ENCODE assay signal across 15 cellular contexts in the genomic region with DNA sequence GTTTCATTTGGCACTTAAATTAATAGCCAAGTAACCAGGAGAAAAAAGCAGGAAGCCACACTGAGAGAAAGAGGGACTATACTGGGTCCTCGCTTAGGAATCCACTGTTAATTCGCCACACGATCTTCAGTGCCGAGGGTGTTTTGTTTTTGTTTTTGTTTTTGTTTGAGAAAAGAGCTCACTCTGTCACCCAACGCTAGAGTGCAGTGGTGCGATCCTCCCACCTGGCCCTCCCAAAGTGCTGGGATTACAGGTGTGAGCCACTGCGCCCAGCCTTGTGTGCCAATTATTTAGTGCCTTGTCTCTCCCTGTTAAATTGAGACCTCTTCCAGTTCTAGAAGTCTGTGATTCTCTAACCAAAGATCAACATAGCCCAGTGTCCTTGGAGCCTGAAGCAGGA. TPM values are rescaled to one million over a fixed set of nuclear protein-coding genes. Genes with fewer than 3 reads are reported as not detected.
A peak's percentile ranks its signal among the peaks of the same experiment; 100 is the strongest.
DNase-seq lines count a peak whose midpoint lies in the region; ATAC-seq and TF ChIP-seq lines count a peak whose summit lies in the region.
"Had no signal": no experiment of that assay in that cellular context is flagged by ENCODE, and none has a peak within 500 bp of the region (broad histone marks: within the 10 kb centered on the region; RNA-seq: fewer than 3 reads in every experiment).

No MANE protein-coding gene starts in this region.

- H3K4me1 ChIP-seq in stomach smooth muscle (ENCODE audit: control insufficient read depth, insufficient read depth, low read length) = peaks cover 17% of the 10 kb centered on the region
- no peaks in the 10 kb centered on the region for H3K4me1 ChIP-seq in CD4-positive, alpha-beta memory T cell (ENCODE audit: insufficient read depth, low read length)
- H3K4me1 ChIP-seq: BE2C had no signal

- H3K27ac Mint-ChIP-seq in WTC11 = 0 out of 2 replicates have a peak overlapping the region, but pooled peaks have one; percentile 50
- peak overlapping the region; percentile 39 to 78 (median 69) for H3K27ac Mint-ChIP-seq in nephron
- H3K27ac Mint-ChIP-seq in CD4-positive, alpha-beta memory T cell = no peak overlapping the region
- H3K27ac Mint-ChIP-seq: CD8-positive, alpha-beta T cell; HFFc6 had no signal

- no peaks in the 10 kb centered on the region for H3K36me3 Mint-ChIP-seq in WTC11
- no peaks in the 10 kb centered on the region for H3K36me3 Mint-ChIP-seq in nephron (ENCODE audit: low read depth)
- peaks cover 0 to 3% of the 10 kb centered on the region in 2 donors for H3K36me3 Mint-ChIP-seq in CD4-positive, alpha-beta memory T cell
- H3K36me3 Mint-ChIP-seq: CD8-positive, alpha-beta T cell had no signal

- POLR2A ChIA-PET in WTC11 (lab: Charles Lee) = interaction anchor here (1.1 kb wide), 1 partner anchor 54 kb away, joined by 3 read pairs; a partner anchor contains a TSS
- POLR2A ChIA-PET in CD4-positive, alpha-beta memory T cell (lab: Charles Lee; ENCODE audit: partially characterized antibody) = no interaction called here

- H3K9me3 Mint-ChIP-seq in WTC11 (no peaks in the 10 kb centered on the region), nephron (peaks cover 3% of the 10 kb centered on the region)
- H3K9me3 Mint-ChIP-seq in CD4-positive, alpha-beta memory T cell = peaks cover 0 to 2% (median 0%) of the 10 kb centered on the region in 8 donors
- H3K9me3 Mint-ChIP-seq: CD8-positive, alpha-beta T cell; HFFc6 had no signal

- CTCF ChIA-PET in WTC11 (lab: Charles Lee) = interaction anchor here (0.8 to 2.3 kb wide), 8 partner anchors 10 to 140 kb away, joined by 3 to 10 read pairs (median 4); no protein-coding TSS in a partner anchor
- CTCF ChIA-PET in CD4-positive, alpha-beta memory T cell (lab: Charles Lee; ENCODE audit: partially characterized antibody) = no interaction called here

- H3K36me3 ChIP-seq in H7 (replicated peaks; ENCODE audit: control insufficient read depth, insufficient read depth, low read length) (no peaks in the 10 kb centered on the region), stomach smooth muscle (ENCODE audit: control insufficient read depth in 2 of 2, insufficient read depth in 2 of 2, low read length in 2 of 2) (no peaks in the 10 kb centered on the region)
- no peaks in the 10 kb centered on the region for H3K36me3 ChIP-seq in CD4-positive, alpha-beta memory T cell (ENCODE audit: insufficient read depth, low read length)
- H3K36me3 ChIP-seq: BE2C had no signal

- H3K4me1 Mint-ChIP-seq in WTC11 = peaks cover 31% of the 10 kb centered on the region
- H3K4me1 Mint-ChIP-seq in nephron = peaks cover 39% of the 10 kb centered on the region
- H3K4me1 Mint-ChIP-seq in CD4-positive, alpha-beta memory T cell = no peaks in the 10 kb centered on the region

- intact Hi-C loops in CD4-positive, alpha-beta memory T cell (cut with micrococcal nuclease) = no loop called here

- H3K4me3 ChIP-seq in H7 (ENCODE audit: insufficient read depth, low read depth, low read length) (no peak overlapping the region), stomach smooth muscle (ENCODE audit: low read length in 2 of 2) (no peak overlapping the region)
- no peak overlapping the region for H3K4me3 ChIP-seq in CD4-positive, alpha-beta memory T cell (ENCODE audit: low read length in 2 of 2)
- H3K4me3 ChIP-seq: GM23248 had no signal

- H3K27me3 Mint-ChIP-seq in WTC11 (ENCODE audit: low read depth) (no peaks in the 10 kb centered on the region), nephron (ENCODE audit: low read depth) (no peaks in the 10 kb centered on the region)
- H3K27me3 Mint-ChIP-seq in CD4-positive, alpha-beta memory T cell = peaks cover 23 to 29% of the 10 kb centered on the region in 2 donors

- H3K4me3 Mint-ChIP-seq in WTC11 (no peak overlapping the region), nephron (no peak overlapping the region)
- no peak overlapping the region for H3K4me3 Mint-ChIP-seq in CD4-positive, alpha-beta memory T cell
- H3K4me3 Mint-ChIP-seq: CD8-positive, alpha-beta T cell; HFFc6 had no signal

- no peak overlapping the region for H3K9ac ChIP-seq in stomach smooth muscle (ENCODE audit: low read length in 2 of 2)
- H3K9ac ChIP-seq: GM23248 had no signal

- no peaks in the 10 kb centered on the region for H3K27me3 ChIP-seq in H7 (ENCODE audit: control insufficient read depth, insufficient read depth, low read length)
- no peaks in the 10 kb centered on the region for H3K27me3 ChIP-seq in stomach smooth muscle (ENCODE audit: control insufficient read depth in 1 of 2, insufficient read depth in 2 of 2, low read length in 2 of 2)
- no peaks in the 10 kb centered on the region for H3K27me3 ChIP-seq in CD4-positive, alpha-beta memory T cell (ENCODE audit: insufficient read depth, low read length)
- H3K27me3 ChIP-seq: BE2C had no signal

- DNase-seq in H7 = peak; percentile 48
- DNase-seq in WTC11 (ENCODE audit: low spot score) = peak; percentile 41
- no peak for DNase-seq in NCI-H526 (lab: John Stamatoyannopoulos, UW)
- DNase-seq in CD4-positive, alpha-beta memory T cell = no peak
- DNase-seq in AML-193 (lab: John Stamatoyannopoulos, UW) = no peak
- DNase-seq: BE2C; CD8-positive, alpha-beta T cell; COR-L47; DND-41; GM23248; HCEC 1CT; HFFc6 had no signal

- peak; percentile 88 for ATAC-seq in WTC11
- ATAC-seq: CD8-positive, alpha-beta T cell had no signal

- TF ChIP-seq CTCF in WTC11 (IDR thresholded peaks at IDR 0.05) (no peak), nephron (IDR thresholded peaks at IDR 0.05; ENCODE audit: unreplicated experiment in 3 of 3) (no peak)

- no peaks in the 10 kb centered on the region for H3K9me3 ChIP-seq in stomach smooth muscle (ENCODE audit: control insufficient read depth in 2 of 2, low read length in 2 of 2)
- no peaks in the 10 kb centered on the region for H3K9me3 ChIP-seq in CD4-positive, alpha-beta memory T cell (ENCODE audit: control insufficient read depth in 1 of 2, low read length in 2 of 2)
- H3K9me3 ChIP-seq: BE2C had no signal

- H3K27ac ChIP-seq in stomach smooth muscle (ENCODE audit: low read length) = peak overlapping the region; percentile 66
- no peak overlapping the region for H3K27ac ChIP-seq in CD4-positive, alpha-beta memory T cell (ENCODE audit: low read depth, low read length)
- H3K27ac ChIP-seq: C4-2B, GM23248 had no signal

TF ChIP-seq in WTC11, 78 proteins besides CTCF, POLR2A, EP300 and RAD21 (continues in another document):
- TF ChIP-seq JAZF1 (CRISPR knock-in tag; IDR thresholded peaks at IDR 0.05) (no peak), TEAD4 (CRISPR knock-in tag; IDR thresholded peaks at IDR 0.05) (no peak), GTF2I (CRISPR knock-in tag; conservative IDR thresholded peaks at IDR 0.05) (no peak), ZNF671 (CRISPR knock-in tag; IDR thresholded peaks at IDR 0.05) (no peak), CREB1 (CRISPR knock-in tag; IDR thresholded peaks at IDR 0.05) (no peak), ZNF219 (CRISPR knock-in tag; IDR thresholded peaks at IDR 0.05; ENCODE audit: borderline replicate concordance) (no peak), NR3C1 (CRISPR knock-in tag; conservative IDR thresholded peaks at IDR 0.05; ENCODE audit: low read depth) (no peak), NR1H2 (CRISPR knock-in tag; IDR thresholded peaks at IDR 0.05) (no peak)
- TF ChIP-seq, protein P1, sequence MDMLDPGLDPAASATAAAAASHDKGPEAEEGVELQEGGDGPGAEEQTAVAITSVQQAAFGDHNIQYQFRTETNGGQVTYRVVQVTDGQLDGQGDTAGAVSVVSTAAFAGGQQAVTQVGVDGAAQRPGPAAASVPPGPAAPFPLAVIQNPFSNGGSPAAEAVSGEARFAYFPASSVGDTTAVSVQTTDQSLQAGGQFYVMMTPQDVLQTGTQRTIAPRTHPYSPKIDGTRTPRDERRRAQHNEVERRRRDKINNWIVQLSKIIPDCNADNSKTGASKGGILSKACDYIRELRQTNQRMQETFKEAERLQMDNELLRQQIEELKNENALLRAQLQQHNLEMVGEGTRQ (CRISPR knock-in tag; IDR thresholded peaks at IDR 0.05) = no peak
- TF ChIP-seq, protein P2, sequence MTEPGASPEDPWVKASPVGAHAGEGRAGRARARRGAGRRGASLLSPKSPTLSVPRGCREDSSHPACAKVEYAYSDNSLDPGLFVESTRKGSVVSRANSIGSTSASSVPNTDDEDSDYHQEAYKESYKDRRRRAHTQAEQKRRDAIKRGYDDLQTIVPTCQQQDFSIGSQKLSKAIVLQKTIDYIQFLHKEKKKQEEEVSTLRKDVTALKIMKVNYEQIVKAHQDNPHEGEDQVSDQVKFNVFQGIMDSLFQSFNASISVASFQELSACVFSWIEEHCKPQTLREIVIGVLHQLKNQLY (CRISPR knock-in tag; IDR thresholded peaks at IDR 0.05) = no peak
- TF ChIP-seq, protein P3, sequence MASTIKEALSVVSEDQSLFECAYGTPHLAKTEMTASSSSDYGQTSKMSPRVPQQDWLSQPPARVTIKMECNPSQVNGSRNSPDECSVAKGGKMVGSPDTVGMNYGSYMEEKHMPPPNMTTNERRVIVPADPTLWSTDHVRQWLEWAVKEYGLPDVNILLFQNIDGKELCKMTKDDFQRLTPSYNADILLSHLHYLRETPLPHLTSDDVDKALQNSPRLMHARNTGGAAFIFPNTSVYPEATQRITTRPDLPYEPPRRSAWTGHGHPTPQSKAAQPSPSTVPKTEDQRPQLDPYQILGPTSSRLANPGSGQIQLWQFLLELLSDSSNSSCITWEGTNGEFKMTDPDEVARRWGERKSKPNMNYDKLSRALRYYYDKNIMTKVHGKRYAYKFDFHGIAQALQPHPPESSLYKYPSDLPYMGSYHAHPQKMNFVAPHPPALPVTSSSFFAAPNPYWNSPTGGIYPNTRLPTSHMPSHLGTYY (CRISPR knock-in tag; IDR thresholded peaks at IDR 0.05) = no peak

RNA-seq across cellular contexts. Expression of a gene that starts 53.8 kb away (rescaled TPM):
- total RNA-seq in H7 (2014; rRNA removed; shearing (Covaris generic)) = 274 and 292 TPM in 2 replicates
- total RNA-seq in WTC11 (2021) = 370 to 421 TPM (median 382 TPM) in 3 replicates
- total RNA-seq in CD4-positive, alpha-beta memory T cell = 10 to 100 TPM; 25.5 to 29.4 TPM
- 10 to 100 TPM in 1 of 2 donors, 1 to 10 TPM in 1; 8.5 to 11.2 TPM for polyA plus RNA-seq in CD4-positive, alpha-beta memory T cell

Comparison
In these comparisons a context has a peak if more than half of its experiments do, and no peak if none do; other contexts are left out.
1. DNase-seq: peak in H7 (single experiment) and WTC11 (single experiment); none in NCI-H526 (0 of 2), CD4-positive, alpha-beta memory T cell (0 of 5) and AML-193 (0 of 2).
2. H3K27ac Mint-ChIP-seq: peak in WTC11 (single experiment) and nephron (3 of 3); none in CD4-positive, alpha-beta memory T cell (0 of 7).